18 cellular contexts compared by ENCODE assay signal in genomic region chr14:67385120-67385519, GRCh38. TPM values are rescaled to one million over a fixed set of nuclear protein-coding genes. Genes with fewer than 3 reads are reported as not detected.
"Had no signal": no experiment of that assay in that cellular context is flagged by ENCODE, and none has a peak within 500 bp of the region (broad histone marks: within the 10 kb centered on the region; RNA-seq: fewer than 3 reads in every experiment).

No MANE protein-coding gene starts in this region.

- H3K4me1 Mint-ChIP-seq: activated CD4-positive, alpha-beta T cell treated with anti-CD3 and anti-CD28 coated beads, Interleukin-2, amount 10 ng/mL, durations not matched to agents 7 days and 5 days; activated naive CD8-positive, alpha-beta T cell treated with anti-CD3 and anti-CD28 coated beads, Interleukin-2, amount 10 ng/mL, durations not matched to agents 7 days and 5 days; natural killer cell; T-helper 17 cell had no signal

- FAIRE-seq: endothelial cell of umbilical vein, TTC549 had no signal

- H3K27me3 Mint-ChIP-seq: activated CD4-positive, alpha-beta T cell treated with anti-CD3 and anti-CD28 coated beads, Interleukin-2, amount 10 ng/mL, durations not matched to agents 7 days and 5 days; activated naive CD8-positive, alpha-beta T cell treated with anti-CD3 and anti-CD28 coated beads, Interleukin-2, amount 10 ng/mL, durations not matched to agents 7 days and 5 days; progenitor cell of endocrine pancreas; T-helper 17 cell had no signal

- ATAC-seq: gastroesophageal sphincter, natural killer cell, T-helper 17 cell had no signal

- H3K4me3 ChIP-seq: gastroesophageal sphincter, right lobe of liver, spleen had no signal

- H3K4me3 Mint-ChIP-seq: activated CD4-positive, alpha-beta T cell treated with anti-CD3 and anti-CD28 coated beads, Interleukin-2, amount 10 ng/mL, durations not matched to agents 7 days and 5 days; activated naive CD8-positive, alpha-beta T cell treated with anti-CD3 and anti-CD28 coated beads, Interleukin-2, amount 10 ng/mL, durations not matched to agents 7 days and 5 days; natural killer cell; T-helper 17 cell had no signal

- H3K27me3 ChIP-seq: gastroesophageal sphincter, right lobe of liver, spleen had no signal

- H3K9me3 ChIP-seq: gastroesophageal sphincter, right lobe of liver, spleen had no signal

- H3K27ac Mint-ChIP-seq: activated CD4-positive, alpha-beta T cell treated with anti-CD3 and anti-CD28 coated beads, Interleukin-2, amount 10 ng/mL, durations not matched to agents 7 days and 5 days; activated naive CD8-positive, alpha-beta T cell treated with anti-CD3 and anti-CD28 coated beads, Interleukin-2, amount 10 ng/mL, durations not matched to agents 7 days and 5 days; natural killer cell; progenitor cell of endocrine pancreas had no signal

- DNase-seq: activated CD4-positive, alpha-beta T cell treated with anti-CD3 and anti-CD28 coated beads, Interleukin-2, amount 10 ng/mL, durations not matched to agents 7 days and 5 days; activated CD4-positive, CD25-positive, alpha-beta regulatory T cell; activated effector memory CD4-positive, alpha-beta T cell treated with anti-CD3 and anti-CD28 coated beads, Interleukin-2, amount 50 U/mL, for 16 hours; activated naive CD8-positive, alpha-beta T cell treated with anti-CD3 and anti-CD28 coated beads, Interleukin-2, amount 10 ng/mL, durations not matched to agents 7 days and 5 days; activated T-cell treated with anti-CD3 and anti-CD28 coated beads, Interleukin-2, amount 50 U/mL, for 1 hour; anterior cingulate cortex; hippocampal formation; natural killer cell; right lobe of liver; spleen; stimulated activated CD4-positive, alpha-beta T cell treated with anti-CD3 and anti-CD28 coated beads, Interleukin-2, amount 100 ng/mL, for 24 hours; stimulated activated naive CD4-positive, alpha-beta T cell; substantia nigra; T-helper 17 cell had no signal

- H3K27ac ChIP-seq: gastroesophageal sphincter, spleen had no signal

- H3K9me3 Mint-ChIP-seq: activated CD4-positive, alpha-beta T cell treated with anti-CD3 and anti-CD28 coated beads, Interleukin-2, amount 10 ng/mL, durations not matched to agents 7 days and 5 days; activated naive CD8-positive, alpha-beta T cell treated with anti-CD3 and anti-CD28 coated beads, Interleukin-2, amount 10 ng/mL, durations not matched to agents 7 days and 5 days; natural killer cell had no signal

RNA-seq across cellular contexts. Expression of gene PLEK2, which starts 26.8 kb away (rescaled TPM):
- total RNA-seq: natural killer cell had no signal
